Comparison of ENCODE assay signal across 15 cellular contexts in the genomic region with DNA sequence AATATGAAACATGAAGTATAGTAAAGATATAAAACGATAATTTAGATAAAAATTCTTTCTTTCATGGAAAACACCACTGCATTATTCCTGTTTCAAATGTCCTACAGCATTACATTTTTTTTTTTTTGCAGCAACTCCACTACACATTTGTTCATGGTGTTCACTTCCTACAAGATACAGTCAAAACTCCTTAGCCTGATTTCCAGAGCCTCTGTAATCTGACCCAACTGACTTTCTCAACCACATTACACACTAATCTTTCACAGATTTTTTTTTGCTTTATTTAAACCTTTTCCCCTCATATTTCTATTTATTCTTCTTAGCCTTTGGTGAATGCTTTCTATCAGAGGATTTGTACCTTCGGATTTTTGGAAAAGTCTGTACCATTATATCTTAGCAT.
"Had no signal": no experiment of that assay in that cellular context is flagged by ENCODE, and none has a peak within 500 bp of the region (broad histone marks: within the 10 kb centered on the region; RNA-seq: fewer than 3 reads in every experiment).

No MANE protein-coding gene starts in this region.

- H3K4me3 ChIP-seq: right atrium auricular region, skin epidermis had no signal

- H3K27me3 ChIP-seq: foreskin keratinocyte, right atrium auricular region had no signal

- H3K27me3 Mint-ChIP-seq: type B pancreatic cell had no signal

- H3K4me1 ChIP-seq: foreskin keratinocyte, right atrium auricular region had no signal

- H3K36me3 Mint-ChIP-seq: type B pancreatic cell had no signal

- H3K36me3 ChIP-seq: right atrium auricular region had no signal

- ATAC-seq: foreskin keratinocyte; stimulated activated naive CD8-positive, alpha-beta T cell treated with anti-CD3 and anti-CD28 coated beads, Interleukin-15, Interleukin-2, amounts not matched to agents 100 U/mL and 50 U/mL, for 24 hours had no signal

- H3K9me3 Mint-ChIP-seq: nephron progenitor cell, type B pancreatic cell had no signal

- H3K27ac ChIP-seq: foreskin keratinocyte, right atrium auricular region, skin epidermis had no signal

- DNase-seq: activated CD4-positive, alpha-beta T cell treated with anti-CD3 and anti-CD28 coated beads, Interleukin-2, amount 50 U/mL, for 48 hours; activated CD4-positive, CD25-positive, alpha-beta regulatory T cell treated with anti-CD3 and anti-CD28 coated beads, Interleukin-2, amount 50 U/mL, for 72 hours; activated naive CD4-positive, alpha-beta T cell; erythroblast; foreskin keratinocyte; nephron progenitor cell; occipital lobe; stimulated activated CD4-positive, alpha-beta T cell treated with anti-CD3 and anti-CD28 coated beads, Interleukin-4, amount 100 ng/mL, for 4 hours; stimulated activated CD8-positive, alpha-beta memory T cell treated with anti-CD3 and anti-CD28 coated beads, Interleukin-4, amount 100 ng/mL, for 48 hours; stimulated activated naive CD8-positive, alpha-beta T cell treated with anti-CD3 and anti-CD28 coated beads, Interleukin-15, Interleukin-2, amounts not matched to agents 100 U/mL and 50 U/mL, for 24 hours; SW 1271; T-helper 9 cell had no signal

- H3K27ac Mint-ChIP-seq: nephron progenitor cell, type B pancreatic cell had no signal

- H3K4me3 Mint-ChIP-seq: nephron progenitor cell, type B pancreatic cell had no signal
